Comparison of ENCODE assay signal across 10 cellular contexts in the genomic region with DNA sequence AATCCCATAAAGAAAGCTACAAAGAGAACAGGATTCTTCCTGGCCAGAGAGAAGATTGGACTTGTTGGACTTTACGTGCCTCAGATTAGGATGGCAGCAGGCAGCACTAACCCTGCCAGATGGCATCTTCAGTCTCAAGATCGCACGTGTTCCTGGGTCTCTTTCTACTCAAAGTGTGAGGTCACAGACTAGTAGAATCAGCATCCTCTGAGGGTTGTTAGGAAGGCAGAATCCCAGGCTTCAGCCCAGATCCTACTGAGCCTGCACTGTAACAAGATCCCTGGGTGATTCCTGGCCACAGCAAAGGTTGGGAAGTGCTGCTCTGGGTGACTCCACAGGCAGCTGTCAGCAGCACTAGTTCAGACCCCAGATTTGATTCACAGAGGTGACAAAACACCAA. TPM values are rescaled to one million over a fixed set of nuclear protein-coding genes. Genes with fewer than 3 reads are reported as not detected.
DNase-seq lines count a peak whose midpoint lies in the region; ATAC-seq and TF ChIP-seq lines count a peak whose summit lies in the region.
"Had no signal": no experiment of that assay in that cellular context is flagged by ENCODE, and none has a peak within 500 bp of the region (broad histone marks: within the 10 kb centered on the region; RNA-seq: fewer than 3 reads in every experiment).

No MANE protein-coding gene starts in this region.

- H3K4me1 ChIP-seq in lower lobe of right lung = peaks cover 98% of the 10 kb centered on the region

- no peak overlapping the region for H3K4me3 ChIP-seq in lower lobe of right lung

- H3K36me3 ChIP-seq in lower lobe of right lung = no peaks in the 10 kb centered on the region

- peak overlapping the region; percentile 99 for H3K27ac Mint-ChIP-seq in chondrocyte (ENCODE audit: unreplicated experiment)
- peak overlapping the region; percentile 70 for H3K27ac Mint-ChIP-seq in type B pancreatic cell
- H3K27ac Mint-ChIP-seq in activated T-cell treated with anti-CD3 and anti-CD28 coated beads, Interleukin-2, amount 50 U/mL, for 24 hours = no peak overlapping the region

- peak overlapping the region; percentile 73 for H3K27ac ChIP-seq in lower lobe of right lung

- TF ChIP-seq CTCF in chondrocyte (IDR thresholded peaks at IDR 0.05) = no peak
- no peak for TF ChIP-seq CTCF in lower lobe of right lung (IDR thresholded peaks at IDR 0.05)
- no peak for TF ChIP-seq CTCF in type B pancreatic cell (conservative IDR thresholded peaks at IDR 0.05)

- H3K4me3 Mint-ChIP-seq in chondrocyte (ENCODE audit: unreplicated experiment) (peak overlapping the region; percentile 68), type B pancreatic cell (peak overlapping the region; percentile 10)
- H3K4me3 Mint-ChIP-seq in activated T-cell treated with anti-CD3 and anti-CD28 coated beads, Interleukin-2, amount 50 U/mL, for 24 hours = no peak overlapping the region
- H3K4me3 Mint-ChIP-seq: naive B cell had no signal

- H3K9me3 Mint-ChIP-seq in chondrocyte (ENCODE audit: low read depth) (no peaks in the 10 kb centered on the region), type B pancreatic cell (no peaks in the 10 kb centered on the region)
- no peaks in the 10 kb centered on the region for H3K9me3 Mint-ChIP-seq in activated T-cell treated with anti-CD3 and anti-CD28 coated beads, Interleukin-2, amount 50 U/mL, for 24 hours
- H3K9me3 Mint-ChIP-seq: naive B cell had no signal

- H3K27me3 Mint-ChIP-seq in chondrocyte (ENCODE audit: low read depth) (no peaks in the 10 kb centered on the region), type B pancreatic cell (no peaks in the 10 kb centered on the region)
- no peaks in the 10 kb centered on the region for H3K27me3 Mint-ChIP-seq in activated T-cell treated with anti-CD3 and anti-CD28 coated beads, Interleukin-2, amount 50 U/mL, for 24 hours

- intact Hi-C loops in lower lobe of right lung (cut with DNase I) = no loop called here

- no peaks in the 10 kb centered on the region for H3K9me3 ChIP-seq in lower lobe of right lung

- no peaks in the 10 kb centered on the region for H3K36me3 Mint-ChIP-seq in chondrocyte (ENCODE audit: low read depth)
- H3K36me3 Mint-ChIP-seq in type B pancreatic cell = no peaks in the 10 kb centered on the region
- no peaks in the 10 kb centered on the region for H3K36me3 Mint-ChIP-seq in activated T-cell treated with anti-CD3 and anti-CD28 coated beads, Interleukin-2, amount 50 U/mL, for 24 hours (ENCODE audit: low read depth)
- H3K36me3 Mint-ChIP-seq: naive B cell had no signal

- no peak for ATAC-seq in lower lobe of right lung
- ATAC-seq in HG03039 (IDR thresholded peaks at IDR 0.05; ENCODE audit: unreplicated experiment) = no peak

- H3K4me1 Mint-ChIP-seq in chondrocyte (ENCODE audit: low read depth) (peaks cover 82% of the 10 kb centered on the region), type B pancreatic cell (ENCODE audit: unreplicated experiment) (peaks cover 64% of the 10 kb centered on the region)
- peaks cover 20% of the 10 kb centered on the region for H3K4me1 Mint-ChIP-seq in activated T-cell treated with anti-CD3 and anti-CD28 coated beads, Interleukin-2, amount 50 U/mL, for 24 hours (ENCODE audit: low read depth)

- no peaks in the 10 kb centered on the region for H3K27me3 ChIP-seq in lower lobe of right lung (ENCODE audit: low read depth)

- peak; percentile 28 for DNase-seq in DMS79 treated with DMSO at 0.1 percent for 48 hours (lab: John Stamatoyannopoulos, UW)
- DNase-seq in DMS79 (lab: John Stamatoyannopoulos, UW) = no peak
- DNase-seq in chondrocyte (ENCODE audit: low spot score) = no peak
- DNase-seq in lower lobe of right lung = no peak
- DNase-seq in type B pancreatic cell (ENCODE audit: extremely low spot score, unreplicated experiment) = no peak
- no peak for DNase-seq in activated CD4-positive, alpha-beta T cell treated with anti-CD3 and anti-CD28 coated beads, Interleukin-2, amount 50 U/mL, for 4 hours
- DNase-seq in activated T-cell treated with anti-CD3 and anti-CD28 coated beads, Interleukin-2, amount 50 U/mL, for 24 hours = no peak
- DNase-seq: KG1, naive B cell had no signal

RNA-seq across cellular contexts. Expression of gene EPAS1, which starts 39.4 kb away (rescaled TPM):
- 14.5 to 126 TPM (median 122 TPM) in 3 replicates for total RNA-seq in chondrocyte
- total RNA-seq in lower lobe of right lung = 1,419 TPM
- 59.8 and 362 TPM in 2 replicates for total RNA-seq in type B pancreatic cell (ENCODE audit: low replicate concordance)
